In the genomic region with DNA sequence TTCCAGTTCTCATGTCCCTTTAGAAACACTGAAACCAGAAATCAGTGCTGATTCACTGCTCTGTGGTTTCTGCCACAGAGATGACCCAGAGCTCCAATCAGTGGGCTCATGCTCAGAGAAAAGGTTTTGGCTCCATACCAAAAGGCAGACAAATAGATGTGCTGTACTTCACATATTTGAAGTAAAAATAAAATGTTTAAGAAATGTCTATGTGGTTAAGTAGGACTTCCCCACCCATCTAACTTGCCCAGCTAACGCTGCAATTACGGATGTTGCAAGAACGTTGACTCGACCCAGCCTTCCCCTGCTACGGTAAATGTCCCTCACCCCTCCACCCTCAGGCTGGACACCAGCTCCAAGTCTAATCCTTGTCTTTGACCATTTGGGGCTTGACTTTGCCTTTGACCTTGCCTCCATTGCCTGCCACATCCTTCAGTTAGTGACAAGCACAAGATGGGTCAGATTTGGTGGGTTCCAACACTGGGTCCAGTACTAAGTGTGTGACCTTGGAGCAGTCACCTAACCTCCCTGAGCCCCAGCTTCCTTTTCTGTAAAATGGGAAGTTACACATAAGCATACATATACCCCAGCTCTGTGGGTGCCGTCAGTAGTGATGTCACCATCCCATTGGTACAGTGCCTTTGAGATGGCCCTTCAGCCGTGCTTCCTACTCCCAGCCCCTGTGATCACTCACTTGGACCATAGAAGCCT, we compare ENCODE assay signal across 9 cellular contexts.
DNase-seq lines count a peak whose midpoint lies in the region; ATAC-seq and TF ChIP-seq lines count a peak whose summit lies in the region.
"Had no signal": no experiment of that assay in that cellular context is flagged by ENCODE, and none has a peak within 500 bp of the region (broad histone marks: within the 10 kb centered on the region; RNA-seq: fewer than 3 reads in every experiment).

No MANE protein-coding gene starts in this region.

- H3K9me3 Mint-ChIP-seq in dendritic cell treated with granulocyte-macrophage colony-stimulating factor and Interleukin-4, amounts not matched to agents 40 ng/mL and 50 ng/mL, for 4 days = no peaks in the 10 kb centered on the region
- H3K9me3 Mint-ChIP-seq in activated CD4-positive, alpha-beta T cell treated with anti-CD3 and anti-CD28 coated beads for 36 hours (ENCODE audit: low read depth) = no peaks in the 10 kb centered on the region

- H3K4me1 ChIP-seq in MM.1S (ENCODE audit: low read length) = peaks cover 57% of the 10 kb centered on the region

- intact Hi-C loops in dendritic cell treated with granulocyte-macrophage colony-stimulating factor and Interleukin-4, amounts not matched to agents 40 ng/mL and 50 ng/mL, for 4 days (cut with micrococcal nuclease) = loop anchor here (5.0 kb wide), 1 partner anchor 40 kb away; no protein-coding TSS in a partner anchor
- intact Hi-C loops in activated CD4-positive, alpha-beta T cell treated with anti-CD3 and anti-CD28 coated beads for 36 hours (cut with DNase I, micrococcal nuclease) = loop anchor here (5.0 to 10.0 kb wide), 3 partner anchors 155 to 235 kb away; no protein-coding TSS in a partner anchor
- intact Hi-C loops in left colon (cut with DNase I, micrococcal nuclease) = no loop called here

- no peaks in the 10 kb centered on the region for H3K79me2 ChIP-seq in MM.1S (ENCODE audit: low read length)

- peak; percentile 26 to 62 for DNase-seq in AML-193 (lab: John Stamatoyannopoulos, UW)
- peak; percentile 90 for DNase-seq in MM.1S
- peak; percentile 16 for DNase-seq in mucosa of gallbladder (ENCODE audit: low spot score)
- no peak for DNase-seq in activated CD4-positive, alpha-beta T cell treated with anti-CD3 and anti-CD28 coated beads for 36 hours
- no peak for DNase-seq in effector CD4-positive, alpha-beta T cell
- DNase-seq in left colon = no peak
- DNase-seq: stimulated activated naive CD4-positive, alpha-beta T cell treated with Interleukin-2 at 50 U/mL for 16 hours had no signal

- peaks cover 6% of the 10 kb centered on the region; the same call in 1 of the 2 replicates for H3K27me3 ChIP-seq in MM.1S (replicated peaks; ENCODE audit: insufficient read depth, low read length)

- peak overlapping the region; percentile 36; the same call in 1 of the 2 replicates for H3K27ac ChIP-seq in MM.1S (ENCODE audit: low read length)

- H3K36me3 ChIP-seq in MM.1S (replicated peaks; ENCODE audit: insufficient read depth, low read length) = no peaks in the 10 kb centered on the region

- H3K9me3 ChIP-seq in MM.1S (replicated peaks; ENCODE audit: insufficient read depth, low read length) = no peaks in the 10 kb centered on the region

- no peak overlapping the region for H3K4me3 ChIP-seq in MM.1S (ENCODE audit: low read length)

- H3K9ac ChIP-seq in MM.1S (ENCODE audit: low read length) = no peak overlapping the region

- H3K36me3 Mint-ChIP-seq in dendritic cell treated with granulocyte-macrophage colony-stimulating factor and Interleukin-4, amounts not matched to agents 40 ng/mL and 50 ng/mL, for 4 days (ENCODE audit: low read depth) = no peaks in the 10 kb centered on the region
- no peaks in the 10 kb centered on the region for H3K36me3 Mint-ChIP-seq in activated CD4-positive, alpha-beta T cell treated with anti-CD3 and anti-CD28 coated beads for 36 hours (ENCODE audit: low read depth)

- TF ChIP-seq CTCF in MM.1S (IDR thresholded peaks at IDR 0.05; ENCODE audit: low read length) = no peak

- no peak overlapping the region for H3K4me3 Mint-ChIP-seq in dendritic cell treated with granulocyte-macrophage colony-stimulating factor and Interleukin-4, amounts not matched to agents 40 ng/mL and 50 ng/mL, for 4 days
- H3K4me3 Mint-ChIP-seq in activated CD4-positive, alpha-beta T cell treated with anti-CD3 and anti-CD28 coated beads for 36 hours = no peak overlapping the region

- H3K4me2 ChIP-seq in MM.1S (ENCODE audit: low read depth, low read length) = peak overlapping the region; percentile 18; the same call in 1 of the 2 replicates

- H3K27me3 Mint-ChIP-seq in dendritic cell treated with granulocyte-macrophage colony-stimulating factor and Interleukin-4, amounts not matched to agents 40 ng/mL and 50 ng/mL, for 4 days = peaks cover 34% of the 10 kb centered on the region
- peaks cover 22% of the 10 kb centered on the region for H3K27me3 Mint-ChIP-seq in activated CD4-positive, alpha-beta T cell treated with anti-CD3 and anti-CD28 coated beads for 36 hours

- ATAC-seq in activated CD4-positive, alpha-beta T cell treated with anti-CD3 and anti-CD28 coated beads for 36 hours = no peak
- ATAC-seq in GM18517 (IDR thresholded peaks at IDR 0.05; ENCODE audit: unreplicated experiment) (no peak), left colon (no peak)

- peaks cover 84% of the 10 kb centered on the region for H3K4me1 Mint-ChIP-seq in dendritic cell treated with granulocyte-macrophage colony-stimulating factor and Interleukin-4, amounts not matched to agents 40 ng/mL and 50 ng/mL, for 4 days (ENCODE audit: low read depth)
- peaks cover 7% of the 10 kb centered on the region for H3K4me1 Mint-ChIP-seq in activated CD4-positive, alpha-beta T cell treated with anti-CD3 and anti-CD28 coated beads for 36 hours

- CTCF ChIA-PET in activated CD4-positive, alpha-beta T cell treated with anti-CD3 and anti-CD28 coated beads for 36 hours (lab: Charles Lee) = interaction anchor here (0.5 to 5.3 kb wide), 4 partner anchors 84 to 406 kb away, joined by 3 to 105 read pairs (median 10); no protein-coding TSS in a partner anchor

- no peaks in the 10 kb centered on the region for H3K9me2 ChIP-seq in MM.1S (replicated peaks; ENCODE audit: insufficient read depth, low read length)

- H4K20me1 ChIP-seq in MM.1S (ENCODE audit: insufficient read depth, low read length) = no peaks in the 10 kb centered on the region

- H3F3A ChIP-seq in MM.1S (ENCODE audit: insufficient read depth, low read length) = peaks cover 31% of the 10 kb centered on the region

- POLR2A ChIA-PET in activated CD4-positive, alpha-beta T cell treated with anti-CD3 and anti-CD28 coated beads for 36 hours (lab: Charles Lee) = no interaction called here

- H3K27ac Mint-ChIP-seq in dendritic cell treated with granulocyte-macrophage colony-stimulating factor and Interleukin-4, amounts not matched to agents 40 ng/mL and 50 ng/mL, for 4 days = peak overlapping the region; percentile 89
- H3K27ac Mint-ChIP-seq in activated CD4-positive, alpha-beta T cell treated with anti-CD3 and anti-CD28 coated beads for 36 hours = no peak overlapping the region

- no peak overlapping the region for H2AFZ ChIP-seq in MM.1S (ENCODE audit: low read length)

Comparison
In these comparisons a context has a peak if more than half of its experiments do, and no peak if none do; other contexts are left out.
1. DNase-seq: peak in AML-193 (2 of 2), MM.1S (single experiment) and mucosa of gallbladder (single experiment); none in activated CD4-positive, alpha-beta T cell treated with anti-CD3 and anti-CD28 coated beads for 36 hours (single experiment), effector CD4-positive, alpha-beta T cell (single experiment) and left colon (0 of 2).
2. intact Hi-C loops: an anchor here in dendritic cell treated with granulocyte-macrophage colony-stimulating factor and Interleukin-4, amounts not matched to agents 40 ng/mL and 50 ng/mL, for 4 days (5.0 kb wide) and activated CD4-positive, alpha-beta T cell treated with anti-CD3 and anti-CD28 coated beads for 36 hours (5.0 to 10.0 kb wide); none called in left colon.